Comparison of ENCODE assay signal across 26 cellular contexts in the genomic region with DNA sequence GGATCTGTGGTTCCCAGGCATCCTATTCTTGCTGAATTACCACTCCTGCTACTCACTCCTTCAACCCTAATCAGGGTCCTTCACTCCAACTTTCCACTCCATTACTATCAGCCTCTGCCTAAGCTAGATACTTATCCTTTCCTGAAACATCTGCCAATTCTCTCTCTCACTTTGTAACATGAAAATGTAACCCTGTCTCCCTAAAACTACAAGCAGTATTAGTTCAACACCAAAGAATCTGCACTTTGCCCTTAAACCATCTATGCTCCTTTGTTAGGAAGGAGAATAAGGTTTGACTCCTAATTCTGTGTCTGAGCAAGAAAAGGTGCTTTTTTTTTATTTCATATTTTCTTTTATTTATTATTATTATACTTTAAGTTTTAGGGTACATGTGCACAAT.
"Had no signal": no experiment of that assay in that cellular context is flagged by ENCODE, and none has a peak within 500 bp of the region (broad histone marks: within the 10 kb centered on the region; RNA-seq: fewer than 3 reads in every experiment).

No MANE protein-coding gene starts in this region.

- H3K4me3 ChIP-seq: body of pancreas, colonic mucosa, heart left ventricle had no signal

- FAIRE-seq: endometrium, frontal cortex had no signal

- H3K9me3 ChIP-seq: body of pancreas, colonic mucosa, heart left ventricle had no signal

- DNase-seq: activated CD4-positive, alpha-beta memory T cell treated with anti-CD3 and anti-CD28 coated beads, Interleukin-2, amount 10 ng/mL, durations not matched to agents 7 days and 5 days; activated CD4-positive, alpha-beta T cell treated with anti-CD3 and anti-CD28 coated beads for 1 hour; activated CD4-positive, alpha-beta T cell treated with anti-CD3 and anti-CD28 coated beads for 4 hours; activated CD4-positive, alpha-beta T cell treated with anti-CD3 and anti-CD28 coated beads, Interleukin-2, amount 10 ng/mL, durations not matched to agents 7 days and 5 days; activated CD4-positive, alpha-beta T cell treated with anti-CD3 and anti-CD28 coated beads, Interleukin-2, amount 50 U/mL, for 4 hours; activated CD8-positive, alpha-beta memory T cell treated with anti-CD3 and anti-CD28 coated beads, Interleukin-2, amount 50 U/mL, for 48 hours; activated gamma-delta T cell treated with Interleukin-2 at 50 U/mL for 16 hours; activated naive CD4-positive, alpha-beta T cell treated with anti-CD3 and anti-CD28 coated beads, Interleukin-2, amount 50 U/mL, for 16 hours; activated naive CD4-positive, alpha-beta T cell treated with Interleukin-2 at 50 U/mL for 16 hours; activated T-cell treated with anti-CD3 and anti-CD28 coated beads for 4 hours; activated T-cell treated with anti-CD3 and anti-CD28 coated beads, Interleukin-2, amount 50 U/mL, for 24 hours; activated T-cell treated with anti-CD3 and anti-CD28 coated beads, Interleukin-2, amount 50 U/mL, for 72 hours; amniotic stem cell; anterior cingulate cortex; body of pancreas; caudate nucleus; colonic mucosa; effector CD8-positive, alpha-beta T cell; foreskin fibroblast; glutamatergic neuron; heart left ventricle; T-helper 2 cell had no signal

- H3K36me3 Mint-ChIP-seq: activated naive CD8-positive, alpha-beta T cell; WTC11 had no signal

- H3K27ac Mint-ChIP-seq: activated CD4-positive, alpha-beta memory T cell treated with anti-CD3 and anti-CD28 coated beads, Interleukin-2, amount 10 ng/mL, durations not matched to agents 7 days and 5 days; activated CD4-positive, alpha-beta T cell treated with anti-CD3 and anti-CD28 coated beads, Interleukin-2, amount 10 ng/mL, durations not matched to agents 7 days and 5 days; activated naive CD8-positive, alpha-beta T cell; activated T-cell treated with anti-CD3 and anti-CD28 coated beads, Interleukin-2, amount 50 U/mL, for 24 hours; activated T-cell treated with anti-CD3 and anti-CD28 coated beads, Interleukin-2, amount 50 U/mL, for 72 hours; WTC11 had no signal

- H3K4me1 Mint-ChIP-seq: WTC11 had no signal

- H3K4me1 ChIP-seq: body of pancreas, colonic mucosa had no signal

- H3K27ac ChIP-seq: body of pancreas, colonic mucosa, heart left ventricle had no signal

- H3K36me3 ChIP-seq: colonic mucosa, heart left ventricle had no signal

- H3K27me3 ChIP-seq: body of pancreas, colonic mucosa, heart left ventricle had no signal

- H3K4me3 Mint-ChIP-seq: activated CD4-positive, alpha-beta memory T cell treated with anti-CD3 and anti-CD28 coated beads, Interleukin-2, amount 10 ng/mL, durations not matched to agents 7 days and 5 days; activated CD4-positive, alpha-beta T cell treated with anti-CD3 and anti-CD28 coated beads, Interleukin-2, amount 10 ng/mL, durations not matched to agents 7 days and 5 days; activated naive CD8-positive, alpha-beta T cell; activated T-cell treated with anti-CD3 and anti-CD28 coated beads, Interleukin-2, amount 50 U/mL, for 24 hours; activated T-cell treated with anti-CD3 and anti-CD28 coated beads, Interleukin-2, amount 50 U/mL, for 72 hours; WTC11 had no signal

- H3K9me3 Mint-ChIP-seq: activated CD4-positive, alpha-beta memory T cell treated with anti-CD3 and anti-CD28 coated beads, Interleukin-2, amount 10 ng/mL, durations not matched to agents 7 days and 5 days; activated CD4-positive, alpha-beta T cell treated with anti-CD3 and anti-CD28 coated beads, Interleukin-2, amount 10 ng/mL, durations not matched to agents 7 days and 5 days; activated T-cell treated with anti-CD3 and anti-CD28 coated beads, Interleukin-2, amount 50 U/mL, for 24 hours; activated T-cell treated with anti-CD3 and anti-CD28 coated beads, Interleukin-2, amount 50 U/mL, for 72 hours; WTC11 had no signal
